1 cellular context compared by ENCODE assay signal in genomic region chr7:138259675-138260074, GRCh38.
TF ChIP-seq lines count a peak whose summit lies in the region.

No MANE protein-coding gene starts in this region.

TF ChIP-seq in K562, 482 proteins besides CTCF, POLR2A, EP300 and RAD21 (continued from another document and continues in another):
- TF ChIP-seq CHD7 (IDR thresholded peaks at IDR 0.05; ENCODE audit: low read depth, low read length) (no peak), MITF (IDR thresholded peaks at IDR 0.05) (no peak), CREB5 (CRISPR knock-in tag; IDR thresholded peaks at IDR 0.05) (peak; percentile 85), ZNF830 (CRISPR knock-in tag; IDR thresholded peaks at IDR 0.05) (0 out of 2 replicates have a peak, but pooled peaks have one; percentile 43), L3MBTL2 (IDR thresholded peaks at IDR 0.05) (no peak), SMARCA4 (IDR thresholded peaks at IDR 0.05) (no peak), FOSL1 (tag; conservative IDR thresholded peaks at IDR 0.05) (no peak), ZFPM2 (CRISPR knock-in tag; IDR thresholded peaks at IDR 0.05) (no peak), NR1H2 (CRISPR knock-in tag; IDR thresholded peaks at IDR 0.05) (no peak), ILK (tag; IDR thresholded peaks at IDR 0.05; ENCODE audit: borderline replicate concordance, low read depth) (no peak), ID3 (CRISPR knock-in tag; IDR thresholded peaks at IDR 0.05) (0 out of 2 replicates have a peak, but pooled peaks have one; percentile 53), ID3 (tag; IDR thresholded peaks at IDR 0.05) (no peak), ARID3A (IDR thresholded peaks at IDR 0.05; ENCODE audit: borderline replicate concordance, low read depth, low read length) (no peak), POU5F1 (IDR thresholded peaks at IDR 0.05; ENCODE audit: borderline replicate concordance, low read depth, low read length, partially characterized antibody) (no peak), HNRNPLL (IDR thresholded peaks at IDR 0.05; ENCODE audit: low read depth, low read length, poor library complexity, severe bottlenecking) (no peak), GTF2A2 (tag; IDR thresholded peaks at IDR 0.05) (peak; percentile 84), MAZ (CRISPR knock-in tag; conservative IDR thresholded peaks at IDR 0.05 in 1 of 2, IDR thresholded peaks at IDR 0.05 in 1 of 2) (no peak), KAT8 (IDR thresholded peaks at IDR 0.05; ENCODE audit: low read depth) (no peak), MYBL2 (IDR thresholded peaks at IDR 0.05; ENCODE audit: low read depth) (no peak), MYBL2 (CRISPR knock-in tag; IDR thresholded peaks at IDR 0.05; ENCODE audit: borderline replicate concordance) (no peak), NBN (IDR thresholded peaks at IDR 0.05; ENCODE audit: low read depth) (no peak), KLF16 (IDR thresholded peaks at IDR 0.05) (no peak), DDX20 (tag; IDR thresholded peaks at IDR 0.05; ENCODE audit: low read depth) (peak; percentile 67; the same call in 1 of the 2 replicates), HSF4 (CRISPR knock-in tag; IDR thresholded peaks at IDR 0.05; ENCODE audit: borderline replicate concordance) (peak; percentile 38; the same call in 1 of the 2 replicates), U2AF1 (optimal IDR thresholded peaks at IDR 0.05; ENCODE audit: low read depth, low read length) (no peak), DEAF1 (CRISPR knock-in tag; IDR thresholded peaks at IDR 0.05) (no peak), PATZ1 (CRISPR knock-in tag; IDR thresholded peaks at IDR 0.05; ENCODE audit: borderline replicate concordance) (peak; percentile 84; the same call in 1 of the 2 replicates), ZFP91 (CRISPR knock-in tag; IDR thresholded peaks at IDR 0.05) (no peak), ZBTB1 (CRISPR knock-in tag; IDR thresholded peaks at IDR 0.05; ENCODE audit: borderline replicate concordance, low read depth) (no peak), RBM25 (IDR thresholded peaks at IDR 0.05; ENCODE audit: low read depth, low read length, severe bottlenecking) (no peak), ZNF668 (CRISPR knock-in tag; IDR thresholded peaks at IDR 0.05) (peak; percentile 78; the same call in 1 of the 2 replicates), PYGO2 (tag; IDR thresholded peaks at IDR 0.05) (peak; percentile 88), ZNF324 (CRISPR knock-in tag; IDR thresholded peaks at IDR 0.05) (no peak), ZNF79 (CRISPR knock-in tag; IDR thresholded peaks at IDR 0.05; ENCODE audit: low read depth) (0 out of 2 replicates have a peak, but pooled peaks have one; percentile 26), MTF1 (CRISPR knock-in tag; IDR thresholded peaks at IDR 0.05; ENCODE audit: borderline replicate concordance) (no peak), CREB3 (tag; conservative IDR thresholded peaks at IDR 0.05; ENCODE audit: low read depth) (peak; percentile 64; the same call in 1 of the 2 replicates), HDAC2 (IDR thresholded peaks at IDR 0.05) (no peak), ZNF24 (IDR thresholded peaks at IDR 0.05) (no peak), ZNF445 (CRISPR knock-in tag; IDR thresholded peaks at IDR 0.05; ENCODE audit: low read depth) (no peak)
